In the genomic region with DNA sequence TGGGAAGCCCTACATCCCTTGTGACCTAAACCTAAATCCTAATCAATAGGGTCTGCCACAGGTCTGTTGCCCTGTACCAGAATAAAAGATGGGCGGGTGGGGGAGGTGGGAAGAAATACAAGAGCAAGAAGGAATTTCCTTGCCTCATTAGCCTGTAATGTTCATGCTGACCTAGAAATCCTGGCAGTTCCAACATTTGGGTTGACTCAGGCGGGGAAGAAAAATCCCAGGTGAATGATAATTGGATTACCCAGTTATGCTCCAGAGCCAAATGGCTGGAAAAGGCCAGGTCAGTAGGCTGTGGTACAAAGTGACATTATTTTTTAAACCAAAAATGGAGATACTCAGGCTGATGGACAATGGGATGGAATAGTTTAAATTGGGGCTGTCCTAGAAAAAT, we compare ENCODE assay signal across 8 cellular contexts. TPM values are rescaled to one million over a fixed set of nuclear protein-coding genes. Genes with fewer than 3 reads are reported as not detected.
DNase-seq lines count a peak whose midpoint lies in the region; ATAC-seq, FAIRE-seq and TF ChIP-seq lines count a peak whose summit lies in the region.

No MANE protein-coding gene starts in this region.

- CTCF ChIA-PET in CD8-positive, alpha-beta memory T cell (lab: Charles Lee): no interaction called here
- CTCF ChIA-PET in H1 (lab: Charles Lee; ENCODE audit: partially characterized antibody): interaction anchor here (0.8 to 2.4 kb wide), 5 partner anchors 8 to 53 kb away, joined by 3 to 6 read pairs (median 3); no protein-coding TSS in a partner anchor

- H3K9me3 ChIP-seq in CD8-positive, alpha-beta memory T cell (ENCODE audit: low read length): no peaks in the 10 kb centered on the region
- no peaks in the 10 kb centered on the region for H3K9me3 ChIP-seq in OCI-LY1 (ENCODE audit: low read length)
- H3K9me3 ChIP-seq in H1 (ENCODE audit: insufficient read depth in 2 of 2, low read depth in 1 of 2, low read length in 1 of 2): no peaks in the 10 kb centered on the region

- peaks cover 2% of the 10 kb centered on the region; the same call in 1 of the 2 replicates for H4K20me1 ChIP-seq in OCI-LY1 (ENCODE audit: insufficient read depth, low read length)
- H4K20me1 ChIP-seq in H1 (replicated peaks in 1 of 2; ENCODE audit: control insufficient read depth in 1 of 2, insufficient read depth in 2 of 2, low read length in 2 of 2): peaks cover 5 to 22% of the 10 kb centered on the region in 2 experiments

- 53% methylated on average over 2 of the region's 2 CpGs; no CpG with 5 or more reads in 1 of the 2 experiments for WGBS in H1 (ENCODE audit: extremely low coverage in 1 of 2, insufficient coverage in 1 of 2, insufficient read length in 1 of 2, insufficient replicate concordance in 2 of 2, low coverage in 1 of 2, low lambda C conversion rate in 2 of 2, missing lambda C conversion rate in 1 of 2), 2 experiments

- H3K4me3 Mint-ChIP-seq in CD8-positive, alpha-beta memory T cell: peak overlapping the region; percentile 86 to 98 (median 90)
- H3K4me3 Mint-ChIP-seq in osteocyte (ENCODE audit: unreplicated experiment): peak overlapping the region; percentile 84

- no peak overlapping the region for H3K4ac ChIP-seq in H1 (replicated peaks; ENCODE audit: insufficient read length, low read depth, low read length)

- no peak overlapping the region for H3K56ac ChIP-seq in H1 (replicated peaks; ENCODE audit: insufficient read length, low read depth, low read length)

- DNase-seq in CD8-positive, alpha-beta memory T cell: no peak
- DNase-seq in H1 (ENCODE audit: low read depth in 1 of 2, low spot score in 2 of 2) (no peak), osteocyte (ENCODE audit: extremely low spot score, unreplicated experiment) (no peak), HUDEP-2 (lab: John Stamatoyannopoulos, UW; ENCODE audit: unreplicated experiment in 76 of 76) (no peak)
- no peak for DNase-seq in stimulated activated CD4-positive, alpha-beta T cell treated with anti-CD3 and anti-CD28 coated beads, Interleukin-12 subunit alpha, Interleukin-12 subunit beta, amount 100 ng/mL, for 4 hours

- no peak overlapping the region for H2AK5ac ChIP-seq in H1 (ENCODE audit: low read depth, low read length)

- peaks cover 27% of the 10 kb centered on the region for H3K4me1 ChIP-seq in CD8-positive, alpha-beta memory T cell (ENCODE audit: insufficient read depth, low read length)
- H3K4me1 ChIP-seq in OCI-LY1 (ENCODE audit: insufficient read depth, low read length, severe bottlenecking): peaks cover 18% of the 10 kb centered on the region
- H3K4me1 ChIP-seq in H1 (replicated peaks in 1 of 4; ENCODE audit: control insufficient read depth in 3 of 4, insufficient read depth in 4 of 4, low read length in 3 of 4): peaks cover 4 to 28% (median 14%) of the 10 kb centered on the region in 4 experiments

- no peak for TF ChIP-seq RAD21 in H1 (IDR thresholded peaks at IDR 0.05 in 1 of 2, conservative IDR thresholded peaks at IDR 0.05 in 1 of 2; ENCODE audit: low read depth in 2 of 2, low read length in 2 of 2)

- no peak overlapping the region for H4K5ac ChIP-seq in H1 (ENCODE audit: insufficient read length, low read depth, low read length)

- H2BK20ac ChIP-seq in H1 (ENCODE audit: low read length): no peak overlapping the region

- H3K27me3 ChIP-seq in CD8-positive, alpha-beta memory T cell (ENCODE audit: insufficient read depth, low read length, poor library complexity, severe bottlenecking): no peaks in the 10 kb centered on the region
- no peaks in the 10 kb centered on the region; the same call in 1 of the 2 replicates for H3K27me3 ChIP-seq in OCI-LY1 (ENCODE audit: insufficient read depth, low read length)
- peaks cover 43 to 70% (median 61%) of the 10 kb centered on the region in 4 experiments for H3K27me3 ChIP-seq in H1 (replicated peaks in 1 of 4; ENCODE audit: control insufficient read depth in 3 of 4, extremely low read depth in 1 of 4, insufficient read depth in 3 of 4, low read length in 3 of 4)

- H3K23ac ChIP-seq in H1 (ENCODE audit: insufficient read length): no peak overlapping the region

- no peaks in the 10 kb centered on the region for H3F3A ChIP-seq in OCI-LY1 (ENCODE audit: insufficient read depth, low read length)

- H2BK12ac ChIP-seq in H1 (ENCODE audit: low read depth, low read length): no peak overlapping the region

- H2BK5ac ChIP-seq in H1 (ENCODE audit: low read depth, low read length): no peak overlapping the region

- TF ChIP-seq CTCF in OCI-LY1 (IDR thresholded peaks at IDR 0.05; ENCODE audit: low read length): no peak
- no peak for TF ChIP-seq CTCF in H1 (IDR thresholded peaks at IDR 0.05; ENCODE audit: control extremely low read depth in 1 of 3, insufficient read depth in 1 of 3, low read depth in 1 of 3, low read length in 3 of 3)
- TF ChIP-seq CTCF in osteocyte (IDR thresholded peaks at IDR 0.05): no peak

- H4K8ac ChIP-seq in H1 (ENCODE audit: extremely low read depth, insufficient read depth, low read length): no peak overlapping the region

- H3K27ac ChIP-seq in CD8-positive, alpha-beta memory T cell (ENCODE audit: low read depth, low read length): peak overlapping the region; percentile 66
- no peak overlapping the region for H3K27ac ChIP-seq in OCI-LY1 (ENCODE audit: low read depth, low read length, poor library complexity, severe bottlenecking)
- no peak overlapping the region for H3K27ac ChIP-seq in H1 (ENCODE audit: low read depth, low read length)

- peaks cover 0 to 29% (median 2%) of the 10 kb centered on the region in 3 donors for H3K36me3 Mint-ChIP-seq in CD8-positive, alpha-beta memory T cell
- H3K36me3 Mint-ChIP-seq in osteocyte (ENCODE audit: unreplicated experiment): peaks cover 34% of the 10 kb centered on the region

- no peak overlapping the region for H4K91ac ChIP-seq in H1 (replicated peaks; ENCODE audit: insufficient read length, low read length)

- peaks cover 50 to 65% (median 61%) of the 10 kb centered on the region in 3 donors for H3K4me1 Mint-ChIP-seq in CD8-positive, alpha-beta memory T cell
- H3K4me1 Mint-ChIP-seq in osteocyte (ENCODE audit: unreplicated experiment): peaks cover 60% of the 10 kb centered on the region

- POLR2A ChIA-PET in CD8-positive, alpha-beta memory T cell (lab: Charles Lee): interaction anchor here (0.7 kb wide), 1 partner anchor 98 kb away, joined by 12 read pairs; no protein-coding TSS in a partner anchor
- POLR2A ChIA-PET in H1 (lab: Charles Lee; ENCODE audit: partially characterized antibody): interaction anchor here (0.9 kb wide), 1 partner anchor 32 kb away, joined by 3 read pairs; no protein-coding TSS in a partner anchor

- TF ChIP-seq POLR2A in H1 (IDR thresholded peaks at IDR 0.05; ENCODE audit: control extremely low read depth in 1 of 2, low read depth in 2 of 2, low read length in 2 of 2): no peak

- no peak for TF ChIP-seq EP300 in H1 (IDR thresholded peaks at IDR 0.05; ENCODE audit: borderline replicate concordance in 1 of 2, low read depth in 2 of 2, low read length in 2 of 2)

- no peak overlapping the region for H3K14ac ChIP-seq in H1 (ENCODE audit: insufficient read length)

- ATAC-seq in HG03442 (IDR thresholded peaks at IDR 0.05; ENCODE audit: unreplicated experiment) (no peak), HG03135 (IDR thresholded peaks at IDR 0.05; ENCODE audit: unreplicated experiment) (no peak)

- H2BK120ac ChIP-seq in H1 (replicated peaks; ENCODE audit: low read depth, low read length): no peak overlapping the region

- H3K9me2 ChIP-seq in OCI-LY1 (ENCODE audit: low read depth, low read length): no peaks in the 10 kb centered on the region

- peaks cover 8% of the 10 kb centered on the region for H3K23me2 ChIP-seq in H1 (ENCODE audit: low read depth, low read length)

- no peak overlapping the region for H2BK15ac ChIP-seq in H1 (ENCODE audit: low read length)

- H3K79me1 ChIP-seq in H1 (ENCODE audit: low read depth, low read length): no peaks in the 10 kb centered on the region

- H3K79me2 ChIP-seq in OCI-LY1 (ENCODE audit: insufficient read depth, low read length) (no peaks in the 10 kb centered on the region), H1 (ENCODE audit: control insufficient read depth in 1 of 2, insufficient read depth in 2 of 2, low read length in 2 of 2) (no peaks in the 10 kb centered on the region)

- no peak for FAIRE-seq in H1 (lab: Jason Lieb, UNC)

- H3K9ac ChIP-seq in OCI-LY1 (ENCODE audit: low read length) (no peak overlapping the region), H1 (replicated peaks in 1 of 4; ENCODE audit: extremely low read depth in 1 of 4, low read depth in 3 of 4, low read length in 3 of 4) (no peak overlapping the region)

- H3K4me2 ChIP-seq in OCI-LY1 (ENCODE audit: low read length) (peak overlapping the region; percentile 66), H1 (ENCODE audit: insufficient read depth in 1 of 2, low read depth in 2 of 2, low read length in 2 of 2) (peak overlapping the region; percentile 54 to 69; a peak in 3 of 4 replicates)

- H3K27ac Mint-ChIP-seq in CD8-positive, alpha-beta memory T cell: peak overlapping the region; percentile 69 to 98 (median 91)
- H3K27ac Mint-ChIP-seq in osteocyte (ENCODE audit: unreplicated experiment): peak overlapping the region; percentile 90

- H3K18ac ChIP-seq in H1 (ENCODE audit: extremely low read depth, low read length): no peak overlapping the region

- H3K27me3 Mint-ChIP-seq in CD8-positive, alpha-beta memory T cell: peaks cover 0 to 4% of the 10 kb centered on the region in 2 donors
- no peaks in the 10 kb centered on the region for H3K27me3 Mint-ChIP-seq in osteocyte (ENCODE audit: unreplicated experiment)

- H3K36me3 ChIP-seq in CD8-positive, alpha-beta memory T cell (ENCODE audit: insufficient read depth, low read length): no peaks in the 10 kb centered on the region
- no peaks in the 10 kb centered on the region for H3K36me3 ChIP-seq in OCI-LY1 (ENCODE audit: insufficient read depth, low read length)
- no peaks in the 10 kb centered on the region for H3K36me3 ChIP-seq in H1 (ENCODE audit: control insufficient read depth in 2 of 4, insufficient read depth in 4 of 4, low read length in 3 of 4)

- no peak overlapping the region for H2AFZ ChIP-seq in OCI-LY1 (ENCODE audit: low read length)
- no peak overlapping the region for H2AFZ ChIP-seq in H1 (ENCODE audit: low read length)

- H3K4me3 ChIP-seq in CD8-positive, alpha-beta memory T cell (ENCODE audit: low read length): peak overlapping the region; percentile 71
- H3K4me3 ChIP-seq in OCI-LY1 (ENCODE audit: low read depth, low read length, poor library complexity, severe bottlenecking) (peak overlapping the region; percentile 72), H1 (ENCODE audit: extremely low read depth in 1 of 4, insufficient read depth in 2 of 4, low read depth in 3 of 4, low read length in 4 of 4) (peak overlapping the region in 3 of 4 experiments; percentile 37 to 74 (median 65); a peak in 5 of 8 replicates)

- no peaks in the 10 kb centered on the region for H3K9me3 Mint-ChIP-seq in CD8-positive, alpha-beta memory T cell
- no peaks in the 10 kb centered on the region for H3K9me3 Mint-ChIP-seq in osteocyte (ENCODE audit: unreplicated experiment)

RNA-seq across cellular contexts. Expression of gene A3GALT2, which starts 27.3 kb away (rescaled TPM):
- not detected for total RNA-seq in CD8-positive, alpha-beta memory T cell
- polyA plus RNA-seq in CD8-positive, alpha-beta memory T cell: not detected
- not detected in 2 replicates for total RNA-seq in H1 (2021; fragmentation: NEBNext Ultra II Directional; extraction: Animal tissue kit (Norgen Biotek cat#: 25700))
- not detected in 2 replicates for polyA plus RNA-seq in H1 (2011; rRNA removed)
- polyA plus RNA-seq in H1 (2011; cell fraction: cytosol; rRNA removed): not detected
- not detected for polyA plus RNA-seq in H1 (2011; cell fraction: nucleus; rRNA removed)
- not detected in 4 replicates for polyA plus RNA-seq in H1 (2012, experiment 1 of 2)
- polyA plus RNA-seq in H1 (2012, experiment 2 of 2): not detected
- not detected for polyA plus RNA-seq in H1 (2013, experiment 1 of 2)
- not detected for polyA plus RNA-seq in H1 (2013, experiment 2 of 2)
- polyA minus RNA-seq in H1 (2011; rRNA and poly(A)+ RNA removed): not detected in 2 replicates
- not detected for polyA minus RNA-seq in H1 (2011; cell fraction: cytosol; rRNA and poly(A)+ RNA removed)
- not detected for polyA minus RNA-seq in H1 (2011; cell fraction: nucleus; rRNA and poly(A)+ RNA removed)
- total RNA-seq in osteocyte: 0.35 TPM in 1 of 2 replicates, not detected in the other
